Comparison of ENCODE assay signal across 10 cellular contexts in the genomic region with DNA sequence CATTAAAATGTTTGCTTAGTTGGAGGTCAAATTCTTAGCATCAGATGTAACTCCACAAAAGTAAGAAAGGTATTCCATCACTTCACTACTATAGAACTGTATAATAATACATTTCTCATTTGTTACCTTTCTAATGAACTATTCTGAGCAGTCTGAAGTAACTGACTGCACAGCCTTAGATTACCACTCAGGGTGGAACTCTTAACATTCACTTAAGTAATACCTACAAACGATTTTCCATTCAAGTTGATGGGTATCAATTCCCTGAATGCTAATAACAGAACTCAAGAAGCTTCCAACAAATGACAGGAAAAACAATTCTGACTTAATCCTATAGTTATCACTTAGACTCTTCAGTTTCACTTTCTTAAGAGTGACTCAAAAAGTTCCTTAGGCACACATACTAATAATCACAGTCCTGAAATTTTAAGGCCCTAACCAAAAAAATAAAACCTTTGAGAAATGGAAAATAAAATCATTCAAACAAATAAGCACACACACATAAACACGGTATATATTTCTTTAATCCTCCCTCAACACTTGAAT. TPM values are rescaled to one million over a fixed set of nuclear protein-coding genes. Genes with fewer than 3 reads are reported as not detected.
DNase-seq lines count a peak whose midpoint lies in the region; ATAC-seq and TF ChIP-seq lines count a peak whose summit lies in the region.
"Had no signal": no experiment of that assay in that cellular context is flagged by ENCODE, and none has a peak within 500 bp of the region (broad histone marks: within the 10 kb centered on the region; RNA-seq: fewer than 3 reads in every experiment).

No MANE protein-coding gene starts in this region.

- TF ChIP-seq CTCF in Calu3 (IDR thresholded peaks at IDR 0.05; ENCODE audit: unreplicated experiment) (no peak), activated B cell treated with CpG ODN at 0.5 μM for 24 hours (IDR thresholded peaks at IDR 0.05) (no peak), mesothelial cell of epicardium (IDR thresholded peaks at IDR 0.05; ENCODE audit: unreplicated experiment) (no peak)

- BruUV-seq in Calu3 (replicated peaks; lab: Mats Ljungman, UMichigan) = no TSS peak

- ATAC-seq in GM21717 (IDR thresholded peaks at IDR 0.05; ENCODE audit: unreplicated experiment) (peak; percentile 68), activated B cell treated with CpG ODN at 0.5 μM for 24 hours (ENCODE audit: low read depth) (no peak), GM19455 (IDR thresholded peaks at IDR 0.05; ENCODE audit: unreplicated experiment) (no peak)

- H3K4me1 Mint-ChIP-seq in Calu3 (ENCODE audit: low read depth, unreplicated experiment) (no peaks in the 10 kb centered on the region), activated B cell treated with CpG ODN at 0.5 μM for 24 hours (peaks cover 25% of the 10 kb centered on the region), mesothelial cell of epicardium (peaks cover 3% of the 10 kb centered on the region)

- intact Hi-C loops in Calu3 (cut with micrococcal nuclease; ENCODE audit: unreplicated experiment) = no loop called here
- intact Hi-C loops in activated B cell treated with CpG ODN at 0.5 μM for 24 hours (cut with micrococcal nuclease) = no loop called here

- no peaks in the 10 kb centered on the region for H3K9me3 Mint-ChIP-seq in Calu3 (ENCODE audit: low read depth, unreplicated experiment)
- H3K9me3 Mint-ChIP-seq in activated B cell treated with CpG ODN at 0.5 μM for 24 hours = no peaks in the 10 kb centered on the region
- no peaks in the 10 kb centered on the region for H3K9me3 Mint-ChIP-seq in mesothelial cell of epicardium

- H3K4me3 Mint-ChIP-seq in Calu3 (ENCODE audit: low read depth, unreplicated experiment) (no peak overlapping the region), activated B cell treated with CpG ODN at 0.5 μM for 24 hours (no peak overlapping the region), mesothelial cell of epicardium (no peak overlapping the region)

- peak overlapping the region; percentile 33 for H3K27ac Mint-ChIP-seq in Calu3 (ENCODE audit: unreplicated experiment)
- H3K27ac Mint-ChIP-seq in activated B cell treated with CpG ODN at 0.5 μM for 24 hours = peak overlapping the region; percentile 66
- peak overlapping the region; percentile 54 for H3K27ac Mint-ChIP-seq in mesothelial cell of epicardium

- peaks cover 57% of the 10 kb centered on the region for H3K36me3 Mint-ChIP-seq in Calu3 (ENCODE audit: insufficient read depth, unreplicated experiment)
- H3K36me3 Mint-ChIP-seq in activated B cell treated with CpG ODN at 0.5 μM for 24 hours (ENCODE audit: low read depth) = peaks cover 81% of the 10 kb centered on the region
- H3K36me3 Mint-ChIP-seq in mesothelial cell of epicardium = peaks cover 59% of the 10 kb centered on the region

- POLR2A ChIA-PET in activated B cell treated with CpG ODN at 0.5 μM for 24 hours (lab: Charles Lee) = no interaction called here

- no peaks in the 10 kb centered on the region for H3K27me3 Mint-ChIP-seq in Calu3 (ENCODE audit: unreplicated experiment)
- no peaks in the 10 kb centered on the region for H3K27me3 Mint-ChIP-seq in activated B cell treated with CpG ODN at 0.5 μM for 24 hours
- H3K27me3 Mint-ChIP-seq in mesothelial cell of epicardium (ENCODE audit: low read depth) = no peaks in the 10 kb centered on the region

- DNase-seq in Calu3 (no peak), activated B cell treated with CpG ODN at 0.5 μM for 24 hours (no peak), mesothelial cell of epicardium (ENCODE audit: low spot score in 2 of 2, unreplicated experiment in 2 of 2) (no peak), NCI-H2227 (lab: John Stamatoyannopoulos, UW; ENCODE audit: unreplicated experiment) (no peak), ureter (ENCODE audit: low spot score) (no peak)
- DNase-seq in stimulated activated CD4-positive, alpha-beta T cell treated with anti-CD3 and anti-CD28 coated beads, Interleukin-2, amount 100 ng/mL, for 48 hours = no peak
- DNase-seq: MV-4-11, NCI-H526 treated with DMSO at 0.1 percent for 48 hours had no signal

- CTCF ChIA-PET in Calu3 (lab: Charles Lee) = interaction anchor here (0.6 kb wide), 1 partner anchor 46 kb away, joined by 6 read pairs; no protein-coding TSS in a partner anchor
- CTCF ChIA-PET in activated B cell treated with CpG ODN at 0.5 μM for 24 hours (lab: Charles Lee) = no interaction called here

RNA-seq across cellular contexts. Expression of gene HNRNPD, which starts 20.9 kb away (rescaled TPM):
- total RNA-seq in Calu3 (2022) (241 and 272 TPM in 2 replicates), activated B cell treated with CpG ODN at 0.5 μM for 24 hours (300 and 350 TPM in 2 replicates), mesothelial cell of epicardium (338 to 352 TPM (median 344 TPM) in 3 replicates), ureter (223 TPM)
